Comparison of ENCODE assay signal across 8 cellular contexts in genomic region chr9:135926402-135927194, GRCh38. TPM values are rescaled to one million over a fixed set of nuclear protein-coding genes. Genes with fewer than 3 reads are reported as not detected.
DNase-seq lines count a peak whose midpoint lies in the region; ATAC-seq, FAIRE-seq and TF ChIP-seq lines count a peak whose summit lies in the region.

No MANE protein-coding gene starts in this region.

- in situ Hi-C loops in HepG2 (cut with HindIII; ENCODE audit: extremely low pct_ligation_motif_present, low pct_unique_long_range_greater_than_20kb) = no loop called here

- H3K27me3 Mint-ChIP-seq in activated T-cell treated with anti-CD3 and anti-CD28 coated beads, Interleukin-2, amount 50 U/mL, for 4 hours (ENCODE audit: low read depth) = no peaks in the 10 kb centered on the region

- no peaks in the 10 kb centered on the region for H4K20me1 ChIP-seq in HepG2 (ENCODE audit: insufficient read depth, low read length)

- H3K4me3 Mint-ChIP-seq in activated T-cell treated with anti-CD3 and anti-CD28 coated beads, Interleukin-2, amount 50 U/mL, for 4 hours = no peak overlapping the region

- WGBS in right lobe of liver (ENCODE audit: insufficient coverage, low coverage, low lambda C conversion rate, missing lambda C conversion rate) = 92% methylated on average over 2 of the region's 27 CpGs
- 90% methylated on average over 21 of the region's 27 CpGs for WGBS in HepG2 (ENCODE audit: low lambda C conversion rate)

- TF ChIP-seq POLR2A in right lobe of liver (IDR thresholded peaks at IDR 0.05) (no peak), HepG2 (IDR thresholded peaks at IDR 0.05; ENCODE audit: insufficient read depth in 1 of 2, low read depth in 2 of 2, low read length in 2 of 2) (no peak)

- TF ChIP-seq RAD21 in HepG2 (CRISPR knock-in tag; IDR thresholded peaks at IDR 0.05) = no peak

- peaks cover 0 to 11% (median 0%) of the 10 kb centered on the region in 4 donors for H3K36me3 ChIP-seq in right lobe of liver
- H3K36me3 ChIP-seq in HepG2 (replicated peaks in 1 of 2; ENCODE audit: control insufficient read depth in 1 of 2, insufficient read depth in 2 of 2, low read length in 2 of 2) = peaks cover 0 to 2% of the 10 kb centered on the region in 2 experiments; a peak in 4 of 5 replicates

- H3K79me2 ChIP-seq in HepG2 (ENCODE audit: insufficient read depth, low read length) = no peaks in the 10 kb centered on the region

- intact Hi-C loops in right lobe of liver (cut with DNase I) = no loop called here
- intact Hi-C loops in HepG2 (cut with micrococcal nuclease; ENCODE audit: unreplicated experiment) = no loop called here

- CTCF ChIA-PET in HepG2 (lab: Yijun Ruan, JAX; ENCODE audit: low intra/inter-chr PET ratio, low total read pairs) = no interaction called here

- H3K4me1 ChIP-seq in right lobe of liver (no peaks in the 10 kb centered on the region), HepG2 (ENCODE audit: insufficient read depth, low read length) (no peaks in the 10 kb centered on the region)

- H3K9me3 ChIP-seq in right lobe of liver (no peaks in the 10 kb centered on the region), HepG2 (ENCODE audit: low read length) (no peaks in the 10 kb centered on the region)

- no peak for TF ChIP-seq CTCF in right lobe of liver (IDR thresholded peaks at IDR 0.05)
- TF ChIP-seq CTCF in HepG2 (CRISPR knock-in tag; IDR thresholded peaks at IDR 0.05) = no peak

- no peak overlapping the region for H3K9ac ChIP-seq in HepG2 (ENCODE audit: insufficient read depth, low read depth, low read length)

- no TSS peak for BruUV-seq in HepG2 (replicated peaks; lab: Mats Ljungman, UMichigan)

- H3K4me1 Mint-ChIP-seq in activated T-cell treated with anti-CD3 and anti-CD28 coated beads, Interleukin-2, amount 50 U/mL, for 4 hours (ENCODE audit: low read depth) = peaks cover 32% of the 10 kb centered on the region

- no peak overlapping the region for H2AFZ ChIP-seq in HepG2 (ENCODE audit: low read length)

- no peaks in the 10 kb centered on the region for H3K27me3 ChIP-seq in right lobe of liver
- H3K27me3 ChIP-seq in HepG2 (ENCODE audit: control insufficient read depth in 1 of 2, insufficient read depth in 2 of 2, low read length in 2 of 2) = no peaks in the 10 kb centered on the region

- no peak for FAIRE-seq in HepG2 (lab: Jason Lieb, UNC)

- H3K4me2 ChIP-seq in HepG2 (ENCODE audit: low read depth, low read length) = no peak overlapping the region

- ATAC-seq in right lobe of liver = peak in 3 of 4 donors; percentile 10 to 65 (median 35)
- no peak for ATAC-seq in HepG2
- ATAC-seq in activated T-cell treated with anti-CD3 and anti-CD28 coated beads, Interleukin-2, amount 50 U/mL, for 4 hours = peak; percentile 86 to 87
- no peak for ATAC-seq in HG02970 (IDR thresholded peaks at IDR 0.05; ENCODE audit: low FRiP score, unreplicated experiment)
- no peak for ATAC-seq in HG02763 (IDR thresholded peaks at IDR 0.05; ENCODE audit: unreplicated experiment)

- POLR2A ChIA-PET in HepG2 (lab: Yijun Ruan, JAX) = no interaction called here

- DNase-seq in right lobe of liver = peak in 1 of 3 donors; percentile 53
- DNase-seq in HepG2 (ENCODE audit: low spot score) = no peak
- DNase-seq in activated T-cell treated with anti-CD3 and anti-CD28 coated beads, Interleukin-2, amount 50 U/mL, for 4 hours = peak; percentile 18
- DNase-seq in iPS-NIHi7 (ENCODE audit: extremely low spot score) = peak; percentile 34
- peak; percentile 24 to 48 for DNase-seq in stimulated activated CD8-positive, alpha-beta memory T cell treated with anti-CD3 and anti-CD28 coated beads, Interleukin-7, amount 100 ng/mL, for 4 hours (ENCODE audit: low read depth in 2 of 2)
- no peak for DNase-seq in effector CD8-positive, alpha-beta T cell (lab: John Stamatoyannopoulos, UW)

- no peaks in the 10 kb centered on the region for H3K9me3 Mint-ChIP-seq in activated T-cell treated with anti-CD3 and anti-CD28 coated beads, Interleukin-2, amount 50 U/mL, for 4 hours

- peaks cover 11% of the 10 kb centered on the region for H3K36me3 Mint-ChIP-seq in activated T-cell treated with anti-CD3 and anti-CD28 coated beads, Interleukin-2, amount 50 U/mL, for 4 hours (ENCODE audit: insufficient read depth)

- no peak for TF ChIP-seq EP300 in HepG2 (IDR thresholded peaks at IDR 0.05; ENCODE audit: low read depth in 2 of 2, low read length in 2 of 2)
- TF ChIP-seq EP300 in HepG2 (CRISPR knock-in tag; IDR thresholded peaks at IDR 0.05; ENCODE audit: borderline replicate concordance) = no peak

- H3K27ac ChIP-seq in right lobe of liver (no peak overlapping the region), HepG2 (ENCODE audit: extremely low read length, insufficient read depth, low read length) (no peak overlapping the region)

- H3K4me3 ChIP-seq in right lobe of liver (no peak overlapping the region), HepG2 (replicated peaks in 1 of 3; ENCODE audit: insufficient read depth in 1 of 3, low read depth in 2 of 3, low read length in 3 of 3) (no peak overlapping the region)

TF ChIP-seq in HepG2, 621 proteins besides CTCF, POLR2A, EP300 and RAD21 (continues in another document):
- TF ChIP-seq ISX (CRISPR knock-in tag; conservative IDR thresholded peaks at IDR 0.05) = no peak
- TF ChIP-seq ZNF10 (CRISPR knock-in tag; IDR thresholded peaks at IDR 0.05; ENCODE audit: borderline replicate concordance, low read depth) = no peak
- TF ChIP-seq ZNF549 (CRISPR knock-in tag; IDR thresholded peaks at IDR 0.05) = no peak
- TF ChIP-seq HOXA7 (CRISPR knock-in tag; IDR thresholded peaks at IDR 0.05) = no peak
- no peak for TF ChIP-seq HMGA1 (CRISPR knock-in tag; conservative IDR thresholded peaks at IDR 0.05)
- TF ChIP-seq BRCA1 (CRISPR knock-in tag; IDR thresholded peaks at IDR 0.05) = no peak
- no peak for TF ChIP-seq ZNF616 (CRISPR knock-in tag; IDR thresholded peaks at IDR 0.05; ENCODE audit: low read depth)
- TF ChIP-seq ZFP36 (IDR thresholded peaks at IDR 0.05; ENCODE audit: borderline replicate concordance, low read depth, low read length, partially characterized antibody) = no peak

RNA-seq across cellular contexts. Expression of gene CAMSAP1, which starts 19.3 kb away (rescaled TPM):
- 10 to 100 TPM in 3 of 6 experiments, 1 to 10 TPM in 3; 5.2 to 16.1 (median 10.4) TPM for total RNA-seq in right lobe of liver
- total RNA-seq in HepG2 (2016; rRNA removed; fragmentation: Illumina TruSeq; extraction: Trizol) = 10.2 and 12.4 TPM in 2 replicates
- total RNA-seq in HepG2 (2016; cell fraction: cytosol; rRNA removed; fragmentation: Illumina TruSeq; extraction: Trizol; ENCODE audit: low read depth) = 177 and 181 TPM in 2 replicates
- total RNA-seq in HepG2 (2016; cell fraction: insoluble cytoplasmic fraction; rRNA removed; fragmentation: Illumina TruSeq; extraction: Trizol) = 8.9 and 16.6 TPM in 2 replicates
- total RNA-seq in HepG2 (2016; cell fraction: membrane; rRNA removed; fragmentation: Illumina TruSeq; extraction: Trizol) = 41.6 and 42.6 TPM in 2 replicates
- total RNA-seq in HepG2 (2016; cell fraction: nucleus; rRNA removed; fragmentation: Illumina TruSeq; extraction: Trizol) = 13.3 and 18.1 TPM in 2 replicates
- polyA plus RNA-seq in HepG2 (2011; rRNA removed) = 3.8 and 4.1 TPM in 2 replicates
- polyA plus RNA-seq in HepG2 (2011; cell fraction: cytosol; rRNA removed) = 4.6 and 6.9 TPM in 2 replicates
- 5.7 and 6.6 TPM in 2 replicates for polyA plus RNA-seq in HepG2 (2011; cell fraction: nucleus; rRNA removed)
- polyA plus RNA-seq in HepG2 (2012) = 6.8 and 8.3 TPM in 2 replicates
- 0.67 and 0.97 TPM in 2 replicates for polyA plus RNA-seq in HepG2 (2016; cell fraction: cytosol; fragmentation: Illumina TruSeq; extraction: Trizol; ENCODE audit: low read depth)
- 8.6 and 9.1 TPM in 2 replicates for polyA plus RNA-seq in HepG2 (2016; cell fraction: insoluble cytoplasmic fraction; fragmentation: Illumina TruSeq; extraction: Trizol; ENCODE audit: low read depth)
- 2.4 and 2.5 TPM in 2 replicates for polyA plus RNA-seq in HepG2 (2016; cell fraction: membrane; fragmentation: Illumina TruSeq; extraction: Trizol; ENCODE audit: low read depth)
- 13.6 and 16.2 TPM in 2 replicates for polyA plus RNA-seq in HepG2 (2016; cell fraction: nucleus; fragmentation: Illumina TruSeq; extraction: Trizol; ENCODE audit: insufficient read depth, low read depth)
- 13.5 and 58.6 TPM in 2 replicates for polyA minus RNA-seq in HepG2 (2011; rRNA and poly(A)+ RNA removed; ENCODE audit: low replicate concordance)
- polyA minus RNA-seq in HepG2 (2011; cell fraction: cytosol; rRNA and poly(A)+ RNA removed) = 18.0 and 25.6 TPM in 2 replicates
- 10.9 and 12.2 TPM in 2 replicates for polyA minus RNA-seq in HepG2 (2011; cell fraction: nucleus; rRNA and poly(A)+ RNA removed)
- 10 to 100 TPM; 26.7 to 37.4 (median 29.2) TPM for total RNA-seq in activated T-cell treated with anti-CD3 and anti-CD28 coated beads, Interleukin-2, amount 50 U/mL, for 4 hours

RNA-seq across cellular contexts. Expression of gene UBAC1, which starts 34.6 kb away (rescaled TPM):
- 10 to 100 TPM; 15.2 to 27.0 (median 16.5) TPM for total RNA-seq in right lobe of liver
- 28.7 and 32.2 TPM in 2 replicates for total RNA-seq in HepG2 (2016; rRNA removed; fragmentation: Illumina TruSeq; extraction: Trizol)
- total RNA-seq in HepG2 (2016; cell fraction: cytosol; rRNA removed; fragmentation: Illumina TruSeq; extraction: Trizol; ENCODE audit: low read depth) = 64.3 and 65.0 TPM in 2 replicates
- 24.0 and 31.6 TPM in 2 replicates for total RNA-seq in HepG2 (2016; cell fraction: insoluble cytoplasmic fraction; rRNA removed; fragmentation: Illumina TruSeq; extraction: Trizol)
- total RNA-seq in HepG2 (2016; cell fraction: membrane; rRNA removed; fragmentation: Illumina TruSeq; extraction: Trizol) = 72.1 and 78.0 TPM in 2 replicates
- 18.2 and 19.5 TPM in 2 replicates for total RNA-seq in HepG2 (2016; cell fraction: nucleus; rRNA removed; fragmentation: Illumina TruSeq; extraction: Trizol)
- 30.2 and 34.1 TPM in 2 replicates for polyA plus RNA-seq in HepG2 (2011; rRNA removed)
- 21.2 and 27.8 TPM in 2 replicates for polyA plus RNA-seq in HepG2 (2011; cell fraction: cytosol; rRNA removed)
- 62.0 and 64.4 TPM in 2 replicates for polyA plus RNA-seq in HepG2 (2011; cell fraction: nucleus; rRNA removed)
- 11.8 and 12.0 TPM in 2 replicates for polyA plus RNA-seq in HepG2 (2012)
- polyA plus RNA-seq in HepG2 (2016; cell fraction: cytosol; fragmentation: Illumina TruSeq; extraction: Trizol; ENCODE audit: low read depth) = 61.3 and 64.0 TPM in 2 replicates
- 30.7 and 32.1 TPM in 2 replicates for polyA plus RNA-seq in HepG2 (2016; cell fraction: insoluble cytoplasmic fraction; fragmentation: Illumina TruSeq; extraction: Trizol; ENCODE audit: low read depth)
- 65.3 TPM in 2 replicates for polyA plus RNA-seq in HepG2 (2016; cell fraction: membrane; fragmentation: Illumina TruSeq; extraction: Trizol; ENCODE audit: low read depth)
- polyA plus RNA-seq in HepG2 (2016; cell fraction: nucleus; fragmentation: Illumina TruSeq; extraction: Trizol; ENCODE audit: insufficient read depth, low read depth) = 36.3 and 39.7 TPM in 2 replicates
- polyA minus RNA-seq in HepG2 (2011; rRNA and poly(A)+ RNA removed; ENCODE audit: low replicate concordance) = 13.4 and 58.0 TPM in 2 replicates
- 6.0 and 8.0 TPM in 2 replicates for polyA minus RNA-seq in HepG2 (2011; cell fraction: cytosol; rRNA and poly(A)+ RNA removed)
- 11.2 and 18.6 TPM in 2 replicates for polyA minus RNA-seq in HepG2 (2011; cell fraction: nucleus; rRNA and poly(A)+ RNA removed)
- total RNA-seq in activated T-cell treated with anti-CD3 and anti-CD28 coated beads, Interleukin-2, amount 50 U/mL, for 4 hours = 10 to 100 TPM; 30.4 to 33.4 (median 31.4) TPM

Comparison
In these comparisons a context has a peak if more than half of its experiments do, and no peak if none do; other contexts are left out.
1. ATAC-seq: peak in right lobe of liver (3 of 4) and activated T-cell treated with anti-CD3 and anti-CD28 coated beads, Interleukin-2, amount 50 U/mL, for 4 hours (2 of 2); none in HepG2 (single experiment), HG02970 (single experiment) and HG02763 (single experiment).
2. DNase-seq: peak in activated T-cell treated with anti-CD3 and anti-CD28 coated beads, Interleukin-2, amount 50 U/mL, for 4 hours (single experiment), iPS-NIHi7 (single experiment) and stimulated activated CD8-positive, alpha-beta memory T cell treated with anti-CD3 and anti-CD28 coated beads, Interleukin-7, amount 100 ng/mL, for 4 hours (2 of 2); none in HepG2 (single experiment) and effector CD8-positive, alpha-beta T cell (single experiment).